ENCODE assay signal across 8 cellular contexts in the genomic region with DNA sequence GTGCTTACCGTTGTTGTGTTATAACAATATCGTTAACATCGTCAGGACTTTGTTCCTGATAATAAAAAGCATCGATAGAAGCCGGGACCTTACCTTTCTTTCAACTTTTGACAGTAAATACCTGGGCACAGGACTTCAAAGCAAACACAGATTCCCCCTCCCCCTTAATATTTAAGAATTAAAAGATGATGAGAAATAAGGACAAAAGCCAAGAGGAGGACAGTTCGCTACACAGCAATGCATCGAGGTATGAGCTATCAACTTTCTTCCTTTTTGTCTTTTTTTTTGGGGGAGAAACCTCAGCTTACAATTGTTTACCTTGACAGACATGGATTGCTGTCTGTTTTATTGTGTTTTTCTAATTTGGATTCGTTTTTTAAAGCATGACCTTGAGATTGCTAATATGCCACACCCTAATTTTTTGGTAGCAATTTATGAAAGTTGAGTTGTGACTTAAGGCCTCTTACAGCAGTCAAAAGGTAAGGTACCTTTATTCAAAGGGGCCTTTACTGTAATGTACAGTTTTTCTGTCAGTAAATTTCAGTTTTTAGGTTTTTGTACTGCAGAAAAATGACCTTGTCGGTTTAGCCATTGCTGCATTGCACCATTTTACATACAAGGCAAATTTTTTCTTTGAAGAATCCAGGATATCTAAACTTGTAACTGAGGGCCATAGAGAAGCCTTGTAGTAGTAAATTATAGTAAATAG. TPM values are rescaled to one million over a fixed set of nuclear protein-coding genes. Genes with fewer than 3 reads are reported as not detected.
DNase-seq lines count a peak whose midpoint lies in the region; ATAC-seq, FAIRE-seq and TF ChIP-seq lines count a peak whose summit lies in the region.

No MANE protein-coding gene starts in this region.

- peak overlapping the region; percentile 97 for H3K4me2 ChIP-seq in IMR-90 (ENCODE audit: low read depth, low read length)
- peak overlapping the region; percentile 72; the same call in 1 of the 2 replicates for H3K4me2 ChIP-seq in K562 (ENCODE audit: insufficient read depth, low read length)

- peak overlapping the region; percentile 96 for H4K5ac ChIP-seq in IMR-90 (ENCODE audit: low read depth, low read length)

- H3K9me1 ChIP-seq in IMR-90 (ENCODE audit: insufficient read depth, low read length) (no peaks in the 10 kb centered on the region), K562 (ENCODE audit: control insufficient read depth, insufficient read depth, low read length) (no peaks in the 10 kb centered on the region)

- no peak overlapping the region for H2BK15ac ChIP-seq in IMR-90 (ENCODE audit: low read depth, low read length)

- peaks cover 99% of the 10 kb centered on the region for H3K79me2 ChIP-seq in K562 (ENCODE audit: control insufficient read depth, insufficient read depth, low read length)

- no peaks in the 10 kb centered on the region for H3K27me3 ChIP-seq in BE2C
- no peaks in the 10 kb centered on the region for H3K27me3 ChIP-seq in IMR-90 (ENCODE audit: control insufficient read depth, insufficient read depth, low read length)
- no peaks in the 10 kb centered on the region for H3K27me3 ChIP-seq in K562 (ENCODE audit: control insufficient read depth in 2 of 2, insufficient read depth in 2 of 2, low read length in 2 of 2)
- H3K27me3 ChIP-seq in vagina, result no peaks in the 10 kb centered on the region

- TF ChIP-seq POLR2A in IMR-90 (IDR thresholded peaks at IDR 0.05; ENCODE audit: low read depth, low read length) (no peak), K562 (conservative IDR thresholded peaks at IDR 0.05) (no peak), vagina (IDR thresholded peaks at IDR 0.05) (no peak)

- dilution Hi-C loops in IMR-90 (cut with HindIII; ENCODE audit: low sequenced_read_pairs, unreplicated experiment), result no loop called here

- H3K9ac ChIP-seq in IMR-90 (ENCODE audit: low read depth, low read length), result peak overlapping the region; percentile 99
- peak overlapping the region in 1 of 2 experiments; percentile 98; a peak in 3 of 4 replicates for H3K9ac ChIP-seq in K562 (ENCODE audit: insufficient read depth in 1 of 2, low read depth in 2 of 2, low read length in 2 of 2)

- no CpG with 5 or more reads among the region's 9 CpGs for WGBS in IMR-90 (ENCODE audit: extremely low coverage in 2 of 2, insufficient read length in 1 of 2), 2 experiments
- WGBS in K562 (ENCODE audit: insufficient coverage, low coverage, missing lambda C conversion rate), result 0% methylated on average over 9 of the region's 9 CpGs

- peak overlapping the region; percentile 79 for H3K27ac ChIP-seq in IMR-90 (ENCODE audit: insufficient read depth, low read length)
- H3K27ac ChIP-seq in K562 (ENCODE audit: extremely low read depth, low read depth, low read length), result peak overlapping the region; percentile 99
- H3K27ac ChIP-seq in vagina, result peak overlapping the region; percentile 97

- TF ChIP-seq EP300 in K562 (IDR thresholded peaks at IDR 0.05; ENCODE audit: low read length), result no peak

- H3K4me3 ChIP-seq in BE2C (ENCODE audit: low read depth, low read length), result peak overlapping the region; percentile 91
- peak overlapping the region; percentile 82 for H3K4me3 ChIP-seq in IMR-90 (ENCODE audit: insufficient read depth, low read depth, low read length)
- peak overlapping the region; percentile 76 for H3K4me3 ChIP-seq in K562
- peak overlapping the region; percentile 50 to 55 for H3K4me3 ChIP-seq in vagina

- H2AK5ac ChIP-seq in IMR-90 (ENCODE audit: low read depth, low read length), result no peak overlapping the region; the same call in 1 of the 2 replicates

- H4K20me1 ChIP-seq in IMR-90 (ENCODE audit: insufficient read depth, low read length) (peaks cover 9% of the 10 kb centered on the region), K562 (replicated peaks; ENCODE audit: control insufficient read depth, insufficient read depth, low read length) (no peaks in the 10 kb centered on the region; the same call in 1 of the 2 replicates)

- BruUV-seq in IMR-90 (replicated peaks; lab: Mats Ljungman, UMichigan), result TSS peak; percentile 61
- TSS peak; percentile 44 for BruUV-seq in K562 (replicated peaks; lab: Mats Ljungman, UMichigan)

- no peak for ATAC-seq in IMR-90 (ENCODE audit: low read depth)
- no peak for ATAC-seq in K562
- no peak for ATAC-seq in HG02884 (IDR thresholded peaks at IDR 0.05; ENCODE audit: unreplicated experiment)

- no peaks in the 10 kb centered on the region for H3K4me1 ChIP-seq in BE2C
- peaks cover 2% of the 10 kb centered on the region; the same call in 1 of the 2 replicates for H3K4me1 ChIP-seq in IMR-90 (ENCODE audit: control insufficient read depth, insufficient read depth, low read length)
- no peaks in the 10 kb centered on the region for H3K4me1 ChIP-seq in K562 (replicated peaks in 1 of 2; ENCODE audit: control insufficient read depth in 2 of 2, insufficient read depth in 2 of 2, low read length in 2 of 2)
- H3K4me1 ChIP-seq in vagina, result peaks cover 57% of the 10 kb centered on the region

- no peak overlapping the region for H2BK20ac ChIP-seq in IMR-90 (ENCODE audit: low read depth, low read length)

- H2BK5ac ChIP-seq in IMR-90 (ENCODE audit: low read depth, low read length, poor library complexity, severe bottlenecking), result peak overlapping the region; percentile 98

- peaks cover 34% of the 10 kb centered on the region for H3K36me3 ChIP-seq in BE2C
- peaks cover 12% of the 10 kb centered on the region for H3K36me3 ChIP-seq in IMR-90 (ENCODE audit: control insufficient read depth, insufficient read depth, low read length)
- H3K36me3 ChIP-seq in K562 (ENCODE audit: control insufficient read depth, insufficient read depth, low read length), result peaks cover 59% of the 10 kb centered on the region
- H3K36me3 ChIP-seq in vagina, result peaks cover 0 to 11% of the 10 kb centered on the region in 2 donors

- no peak overlapping the region for H2AK9ac ChIP-seq in IMR-90 (replicated peaks; ENCODE audit: low read depth, low read length, poor library complexity)

- peak overlapping the region; percentile 96 for H3K56ac ChIP-seq in IMR-90 (ENCODE audit: extremely low read depth, insufficient read depth, low read length)

- H3K9me3 ChIP-seq in BE2C (no peaks in the 10 kb centered on the region), IMR-90 (ENCODE audit: control insufficient read depth, insufficient read depth, low read length) (no peaks in the 10 kb centered on the region), K562 (replicated peaks; ENCODE audit: control insufficient read depth, insufficient read depth, low read depth, low read length) (no peaks in the 10 kb centered on the region), vagina (no peaks in the 10 kb centered on the region)

- POLR2A ChIA-PET in IMR-90 (lab: Charles Lee; ENCODE audit: unreplicated experiment), result interaction anchor here (0.9 to 3.2 kb wide), 5 partner anchors 12 to 92 kb away, joined by 3 to 25 read pairs (median 7); no protein-coding TSS in a partner anchor
- POLR2A ChIA-PET in K562 (lab: Yijun Ruan, JAX), result interaction anchor here (0.8 to 8.9 kb wide), 14 partner anchors 9 to 129 kb away, joined by 3 to 109 read pairs (median 8); no protein-coding TSS in a partner anchor

- H3K14ac ChIP-seq in IMR-90 (replicated peaks; ENCODE audit: low read depth, low read length), result peak overlapping the region; percentile 87

- intact Hi-C loops in IMR-90 (cut with micrococcal nuclease) (loop anchor here (2.0 kb wide), 1 partner anchor 92 kb away; no protein-coding TSS in a partner anchor), K562 (cut with micrococcal nuclease) (loop anchor here (2.0 kb wide), 1 partner anchor 18 kb away; no protein-coding TSS in a partner anchor), vagina (cut with DNase I) (loop anchor here (5.0 kb wide), 2 partner anchors 79 to 94 kb away; no protein-coding TSS in a partner anchor)

- TF ChIP-seq CTCF in BE2C (IDR thresholded peaks at IDR 0.05; ENCODE audit: low read depth, low read length), result no peak
- no peak for TF ChIP-seq CTCF in IMR-90 (conservative IDR thresholded peaks at IDR 0.05; ENCODE audit: low read depth, low read length)
- no peak for TF ChIP-seq CTCF in K562 (IDR thresholded peaks at IDR 0.05 in 2 of 3, conservative IDR thresholded peaks at IDR 0.05 in 1 of 3; ENCODE audit: insufficient read depth in 2 of 3, low read depth in 1 of 3, low read length in 3 of 3)
- TF ChIP-seq CTCF in vagina (IDR thresholded peaks at IDR 0.05), result no peak

- no peak overlapping the region for H2BK120ac ChIP-seq in IMR-90 (ENCODE audit: low read depth, low read length)

- FAIRE-seq in K562 (lab: Jason Lieb, UNC), result no peak

- H3K23ac ChIP-seq in IMR-90 (ENCODE audit: low read depth, low read length), result peak overlapping the region; percentile 57

- no peak for TF ChIP-seq RAD21 in IMR-90 (IDR thresholded peaks at IDR 0.05; ENCODE audit: low read length)
- TF ChIP-seq RAD21 in K562 (CRISPR knock-in tag; conservative IDR thresholded peaks at IDR 0.05 in 1 of 2, IDR thresholded peaks at IDR 0.05 in 1 of 2), result no peak

- CTCF ChIA-PET in IMR-90 (lab: Yijun Ruan, JAX) (interaction anchor here (0.9 to 1.6 kb wide), 2 partner anchors 92 to 104 kb away, joined by 3 to 7 read pairs; no protein-coding TSS in a partner anchor), K562 (lab: Yijun Ruan, JAX; ENCODE audit: low intra/inter-chr PET ratio) (interaction anchor here (0.6 kb wide), 1 partner anchor 554 kb away, joined by 4 read pairs; no protein-coding TSS in a partner anchor)

- peak overlapping the region; percentile 80 to 94 for H4K8ac ChIP-seq in IMR-90 (ENCODE audit: low read depth in 2 of 2, low read length in 2 of 2)

- peak overlapping the region; percentile 61 for H4K91ac ChIP-seq in IMR-90 (ENCODE audit: insufficient read depth, low read depth, low read length)

- peak overlapping the region; percentile 67 for H3K18ac ChIP-seq in IMR-90 (ENCODE audit: low read depth, low read length)

- H2AFZ ChIP-seq in IMR-90 (replicated peaks; ENCODE audit: low read length, poor library complexity) (no peak overlapping the region), K562 (ENCODE audit: low read depth, low read length) (no peak overlapping the region)

- in situ Hi-C loops in IMR-90 (cut with MboI; ENCODE audit: low sequenced_read_pairs) (no loop called here), K562 (cut with MboI) (no loop called here)

- no peaks in the 10 kb centered on the region for H3K79me1 ChIP-seq in IMR-90 (ENCODE audit: low read depth in 1 of 2, low read length in 2 of 2)

- DNase-seq in BE2C (no peak), IMR-90 (no peak), K562 (ENCODE audit: extremely low read depth in 1 of 4, low spot score in 3 of 4) (no peak), medulla oblongata (ENCODE audit: extremely low spot score) (peak; percentile 50), vagina (ENCODE audit: extremely low spot score in 2 of 2) (no peak), cerebellum (ENCODE audit: low spot score) (no peak), iPS-NIHi7 (ENCODE audit: extremely low spot score) (no peak)

- peak overlapping the region; percentile 32; the same call in 1 of the 2 replicates for H3K4ac ChIP-seq in IMR-90 (ENCODE audit: low read depth, low read length)

RNA-seq across cellular contexts. Expression of gene CHD2, which starts 1.1 kb away (rescaled TPM):
- polyA plus RNA-seq in BE2C (2012; ENCODE audit: insufficient read depth, insufficient read length, low read depth), result 77.7 TPM
- total RNA-seq in IMR-90 (2012; rRNA removed), result 64.7 and 71.4 TPM in 2 replicates
- polyA plus RNA-seq in IMR-90 (2012; rRNA removed), result 37.8 and 44.9 TPM in 2 replicates
- polyA plus RNA-seq in IMR-90 (2012; cell fraction: cytosol; rRNA removed), result 9.0 and 12.0 TPM in 2 replicates
- polyA plus RNA-seq in IMR-90 (2012; cell fraction: nucleus; rRNA removed; ENCODE audit: low replicate concordance), result 54.1 and 206 TPM in 2 replicates
- 221 and 585 TPM in 2 replicates for total RNA-seq in K562 (2011; cell fraction: chromatin; rRNA removed; ENCODE audit: low replicate concordance)
- total RNA-seq in K562 (2011; cell fraction: nucleolus; rRNA removed), result 101 and 147 TPM in 2 replicates
- 282 and 390 TPM in 2 replicates for total RNA-seq in K562 (2011; cell fraction: nucleoplasm; rRNA removed)
- 38.9 and 47.3 TPM in 2 replicates for total RNA-seq in K562 (2014; rRNA removed)
- 59.0 and 66.0 TPM in 2 replicates for total RNA-seq in K562 (2014; rRNA removed; fragmentation: Illumina TruSeq; extraction: Trizol)
- total RNA-seq in K562 (2015; rRNA removed; fragmentation: Illumina TruSeq; extraction: Trizol), result 45.5 and 49.7 TPM in 2 replicates
- total RNA-seq in K562 (2021), result 57.8 and 61.9 TPM in 2 replicates
- polyA plus RNA-seq in K562 (2011; rRNA removed), result 56.2 and 63.4 TPM in 2 replicates
- 32.8 and 58.4 TPM in 2 replicates for polyA plus RNA-seq in K562 (2011; cell fraction: cytosol; rRNA removed)
- polyA plus RNA-seq in K562 (2011; cell fraction: nucleus; rRNA removed), result 192 and 194 TPM in 2 replicates
- 33.7 and 57.7 TPM in 2 replicates for polyA plus RNA-seq in K562 (2012)
- polyA plus RNA-seq in K562 (2014; fragmentation: Illumina TruSeq; extraction: Trizol), result 57.6 and 70.8 TPM in 2 replicates
- 10 to 100 TPM; 50.0 to 53.6 TPM for polyA plus RNA-seq in K562 (2014; fragmentation: Nextera tagmentation; extraction: Ambion mirVana)
- polyA plus RNA-seq in K562 (2014; rRNA removed), result 55.3 and 61.3 TPM in 2 replicates
- 167 and 232 TPM in 2 replicates for polyA minus RNA-seq in K562 (2011; rRNA and poly(A)+ RNA removed)
- polyA minus RNA-seq in K562 (2011; cell fraction: cytosol; rRNA and poly(A)+ RNA removed), result 39.1 and 51.9 TPM in 2 replicates
- polyA minus RNA-seq in K562 (2011; cell fraction: nucleus; rRNA and poly(A)+ RNA removed), result 209 and 435 TPM in 2 replicates
- 100 TPM for total RNA-seq in vagina
- 198 TPM for total RNA-seq in cerebellum
